1 cellular context compared by ENCODE assay signal in genomic region chr2:167534443-167534842, GRCh38.
TF ChIP-seq lines count a peak whose summit lies in the region.

No MANE protein-coding gene starts in this region.

TF ChIP-seq in IMR-90, 13 proteins besides CTCF, POLR2A, EP300 and RAD21 (continued from another document):
- TF ChIP-seq CEBPB (IDR thresholded peaks at IDR 0.05; ENCODE audit: low read depth, low read length) = no peak
